Comparison of ENCODE assay signal across 8 cellular contexts in the genomic region with DNA sequence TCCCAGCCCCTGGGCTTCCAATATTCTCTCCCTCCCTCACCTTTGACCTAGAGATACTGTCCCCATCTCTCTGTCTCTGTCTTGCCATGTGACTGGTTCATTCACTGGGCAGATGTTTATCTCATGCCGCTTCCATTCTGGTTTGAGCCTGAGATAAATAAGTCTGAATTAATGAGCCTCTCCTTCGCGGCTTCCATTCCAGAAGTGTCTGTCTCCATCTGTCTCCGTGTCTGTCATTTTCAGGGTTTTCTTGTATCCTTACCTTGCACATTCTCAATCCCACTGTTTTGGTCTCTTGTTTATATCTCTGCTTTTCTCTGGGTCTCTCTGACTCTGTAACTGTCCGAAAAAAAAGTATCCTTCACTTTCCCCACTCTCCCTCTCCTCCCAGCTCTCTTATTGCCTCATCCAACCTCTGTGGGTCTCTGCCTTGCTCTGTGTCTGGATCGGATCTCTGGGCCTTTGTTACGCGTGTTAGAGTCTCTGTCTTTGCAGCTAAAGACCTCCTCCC. TPM values are rescaled to one million over a fixed set of nuclear protein-coding genes. Genes with fewer than 3 reads are reported as not detected.
A peak's percentile ranks its signal among the peaks of the same experiment; 100 is the strongest.
DNase-seq lines count a peak whose midpoint lies in the region; ATAC-seq and TF ChIP-seq lines count a peak whose summit lies in the region.

No MANE protein-coding gene starts in this region.

- H3K27ac Mint-ChIP-seq in natural killer cell = peak overlapping the region; percentile 82 to 87

- TF ChIP-seq CTCF in MM.1S (IDR thresholded peaks at IDR 0.05; ENCODE audit: low read length) (no peak), natural killer cell (IDR thresholded peaks at IDR 0.05) (no peak)

- no peaks in the 10 kb centered on the region for H3K9me2 ChIP-seq in MM.1S (replicated peaks; ENCODE audit: insufficient read depth, low read length)

- H3K4me3 Mint-ChIP-seq in natural killer cell = peak overlapping the region; percentile 86

- H2AFZ ChIP-seq in MM.1S (ENCODE audit: low read length) = peak overlapping the region; percentile 84

- intact Hi-C loops in natural killer cell (cut with micrococcal nuclease) = no loop called here

- H3K4me1 ChIP-seq in BLaER1 (peaks cover 40% of the 10 kb centered on the region), MM.1S (ENCODE audit: low read length) (peaks cover 11% of the 10 kb centered on the region)

- H3K27me3 Mint-ChIP-seq in natural killer cell (ENCODE audit: low read depth in 2 of 2) = no peaks in the 10 kb centered on the region

- peak overlapping the region; percentile 69 for H3K4me3 ChIP-seq in BLaER1
- H3K4me3 ChIP-seq in MM.1S (ENCODE audit: low read length) = peak overlapping the region; percentile 81

- H3F3A ChIP-seq in MM.1S (ENCODE audit: insufficient read depth, low read length) = peaks cover 4% of the 10 kb centered on the region; the same call in 1 of the 2 replicates

- H3K79me2 ChIP-seq in MM.1S (ENCODE audit: low read length) = peaks cover 28% of the 10 kb centered on the region

- H3K27ac ChIP-seq in BLaER1 = peak overlapping the region; percentile 81
- H3K27ac ChIP-seq in MM.1S (ENCODE audit: low read length) = no peak overlapping the region; the same call in 1 of the 2 replicates
- H3K27ac ChIP-seq in cingulate gyrus (ENCODE audit: low read depth, low read length) = peak overlapping the region; percentile 98

- H3K27me3 ChIP-seq in BLaER1 (no peaks in the 10 kb centered on the region), MM.1S (replicated peaks; ENCODE audit: insufficient read depth, low read length) (no peaks in the 10 kb centered on the region)

- DNase-seq in MM.1S = no peak
- DNase-seq in natural killer cell = no peak
- DNase-seq in occipital lobe (lab: John Stamatoyannopoulos, UW) = no peak
- DNase-seq in HK-2 (ENCODE audit: unreplicated experiment) = no peak
- no peak for DNase-seq in activated CD4-positive, alpha-beta T cell treated with anti-CD3 and anti-CD28 coated beads, Interleukin-2, amount 50 U/mL, for 48 hours
- DNase-seq in NCI-H510A (lab: John Stamatoyannopoulos, UW) = no peak

- H4K20me1 ChIP-seq in BLaER1 (peaks cover 7% of the 10 kb centered on the region; the same call in 1 of the 2 replicates), MM.1S (ENCODE audit: insufficient read depth, low read length) (no peaks in the 10 kb centered on the region)

- H3K9me3 ChIP-seq in BLaER1 (no peaks in the 10 kb centered on the region), MM.1S (replicated peaks; ENCODE audit: insufficient read depth, low read length) (no peaks in the 10 kb centered on the region)

- ATAC-seq in natural killer cell = no peak

- H3K9ac ChIP-seq in BLaER1 (peak overlapping the region; percentile 81), MM.1S (ENCODE audit: low read length) (peak overlapping the region; percentile 27; the same call in 1 of the 2 replicates)

- H3K36me3 ChIP-seq in BLaER1 = peaks cover 28% of the 10 kb centered on the region
- no peaks in the 10 kb centered on the region for H3K36me3 ChIP-seq in MM.1S (replicated peaks; ENCODE audit: insufficient read depth, low read length)

- no peaks in the 10 kb centered on the region for H3K9me3 Mint-ChIP-seq in natural killer cell

- no peaks in the 10 kb centered on the region for H3K36me3 Mint-ChIP-seq in natural killer cell

- H3K4me2 ChIP-seq in BLaER1 = peak overlapping the region; percentile 91
- peak overlapping the region; percentile 79 for H3K4me2 ChIP-seq in MM.1S (ENCODE audit: low read depth, low read length)

- peaks cover 46 to 60% of the 10 kb centered on the region in 2 donors for H3K4me1 Mint-ChIP-seq in natural killer cell

RNA-seq across cellular contexts. Expression of a gene that starts 4.3 kb away (rescaled TPM):
- total RNA-seq in natural killer cell (10 to 100 TPM; 18.6 to 28.3 (median 23.2) TPM), occipital lobe (7.2 TPM)

RNA-seq across cellular contexts. Expression of a gene that starts 4.6 kb away (rescaled TPM):
- total RNA-seq in natural killer cell (1,000 to 10,000 TPM in 2 of 3 donors, 100 to 1,000 TPM in 1; 900 to 1,086 (median 1,066) TPM), occipital lobe (1,447 TPM)

RNA-seq across cellular contexts. Expression of a gene that starts 8.7 kb away (rescaled TPM):
- total RNA-seq in natural killer cell (1 to 10 TPM in 2 of 3 donors, under 1 TPM in 1; 0.70 to 1.3 (median 1.1) TPM), occipital lobe (0.47 TPM)

RNA-seq across cellular contexts. Expression of a gene that starts 13.6 kb away (rescaled TPM):
- total RNA-seq in natural killer cell (10 to 100 TPM; 16.4 to 31.2 (median 24.3) TPM), occipital lobe (4.8 TPM)

RNA-seq across cellular contexts. Expression of a gene that starts 17.1 kb away (rescaled TPM):
- total RNA-seq in natural killer cell (not detected), occipital lobe (not detected)
